ENCODE assay signal across 2 cellular contexts in the genomic region with DNA sequence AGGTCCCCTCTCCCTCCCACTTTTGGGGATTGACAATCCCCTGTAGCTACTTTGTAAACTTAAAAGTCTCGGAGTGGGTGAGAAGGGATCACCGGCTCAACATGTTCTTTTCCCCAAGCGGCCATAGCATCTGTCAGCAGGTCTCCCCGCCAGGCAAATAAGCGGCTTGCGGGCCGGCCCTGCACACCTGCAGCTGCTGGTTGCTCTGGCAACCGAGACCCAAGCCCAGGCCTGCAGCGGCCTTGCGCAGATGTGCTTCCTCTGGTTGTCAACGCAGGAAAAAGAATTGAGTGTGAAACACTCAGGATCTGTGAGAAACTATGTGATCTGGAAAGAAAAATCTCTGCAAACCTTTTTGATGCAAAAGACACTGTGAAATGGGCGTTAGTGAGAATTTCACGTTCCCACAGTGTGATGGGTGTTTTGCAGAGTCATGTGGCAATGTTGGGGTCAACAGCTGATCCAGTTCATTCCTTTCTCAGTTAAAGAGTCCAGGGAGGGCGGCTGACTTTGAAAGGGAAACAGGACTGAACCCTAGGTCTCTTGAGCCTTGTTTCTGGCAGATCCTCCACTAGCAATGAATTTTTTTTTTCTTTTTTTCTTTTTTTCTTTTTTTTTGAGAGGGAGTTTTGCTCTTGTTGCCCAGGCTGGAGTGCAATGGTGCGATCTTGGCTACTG.
TF ChIP-seq lines count a peak whose summit lies in the region.

No MANE protein-coding gene starts in this region.

TF ChIP-seq in GM12878, 131 proteins besides CTCF, POLR2A, EP300 and RAD21 (continued from another document and continues in another):
- TF ChIP-seq, protein P1, sequence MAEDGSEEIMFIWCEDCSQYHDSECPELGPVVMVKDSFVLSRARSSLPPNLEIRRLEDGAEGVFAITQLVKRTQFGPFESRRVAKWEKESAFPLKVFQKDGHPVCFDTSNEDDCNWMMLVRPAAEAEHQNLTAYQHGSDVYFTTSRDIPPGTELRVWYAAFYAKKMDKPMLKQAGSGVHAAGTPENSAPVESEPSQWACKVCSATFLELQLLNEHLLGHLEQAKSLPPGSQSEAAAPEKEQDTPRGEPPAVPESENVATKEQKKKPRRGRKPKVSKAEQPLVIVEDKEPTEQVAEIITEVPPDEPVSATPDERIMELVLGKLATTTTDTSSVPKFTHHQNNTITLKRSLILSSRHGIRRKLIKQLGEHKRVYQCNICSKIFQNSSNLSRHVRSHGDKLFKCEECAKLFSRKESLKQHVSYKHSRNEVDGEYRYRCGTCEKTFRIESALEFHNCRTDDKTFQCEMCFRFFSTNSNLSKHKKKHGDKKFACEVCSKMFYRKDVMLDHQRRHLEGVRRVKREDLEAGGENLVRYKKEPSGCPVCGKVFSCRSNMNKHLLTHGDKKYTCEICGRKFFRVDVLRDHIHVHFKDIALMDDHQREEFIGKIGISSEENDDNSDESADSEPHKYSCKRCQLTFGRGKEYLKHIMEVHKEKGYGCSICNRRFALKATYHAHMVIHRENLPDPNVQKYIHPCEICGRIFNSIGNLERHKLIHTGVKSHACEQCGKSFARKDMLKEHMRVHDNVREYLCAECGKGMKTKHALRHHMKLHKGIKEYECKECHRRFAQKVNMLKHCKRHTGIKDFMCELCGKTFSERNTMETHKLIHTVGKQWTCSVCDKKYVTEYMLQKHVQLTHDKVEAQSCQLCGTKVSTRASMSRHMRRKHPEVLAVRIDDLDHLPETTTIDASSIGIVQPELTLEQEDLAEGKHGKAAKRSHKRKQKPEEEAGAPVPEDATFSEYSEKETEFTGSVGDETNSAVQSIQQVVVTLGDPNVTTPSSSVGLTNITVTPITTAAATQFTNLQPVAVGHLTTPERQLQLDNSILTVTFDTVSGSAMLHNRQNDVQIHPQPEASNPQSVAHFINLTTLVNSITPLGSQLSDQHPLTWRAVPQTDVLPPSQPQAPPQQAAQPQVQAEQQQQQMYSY (CRISPR knock-in tag; IDR thresholded peaks at IDR 0.05): no peak
- TF ChIP-seq SP1 (IDR thresholded peaks at IDR 0.05; ENCODE audit: low read depth, low read length): peak; percentile 34
- no peak for TF ChIP-seq STAT3 (IDR thresholded peaks at IDR 0.05; ENCODE audit: low read depth, low read length)
- TF ChIP-seq RFX5 (IDR thresholded peaks at IDR 0.05; ENCODE audit: low read depth, low read length): no peak
- TF ChIP-seq, protein P2, sequence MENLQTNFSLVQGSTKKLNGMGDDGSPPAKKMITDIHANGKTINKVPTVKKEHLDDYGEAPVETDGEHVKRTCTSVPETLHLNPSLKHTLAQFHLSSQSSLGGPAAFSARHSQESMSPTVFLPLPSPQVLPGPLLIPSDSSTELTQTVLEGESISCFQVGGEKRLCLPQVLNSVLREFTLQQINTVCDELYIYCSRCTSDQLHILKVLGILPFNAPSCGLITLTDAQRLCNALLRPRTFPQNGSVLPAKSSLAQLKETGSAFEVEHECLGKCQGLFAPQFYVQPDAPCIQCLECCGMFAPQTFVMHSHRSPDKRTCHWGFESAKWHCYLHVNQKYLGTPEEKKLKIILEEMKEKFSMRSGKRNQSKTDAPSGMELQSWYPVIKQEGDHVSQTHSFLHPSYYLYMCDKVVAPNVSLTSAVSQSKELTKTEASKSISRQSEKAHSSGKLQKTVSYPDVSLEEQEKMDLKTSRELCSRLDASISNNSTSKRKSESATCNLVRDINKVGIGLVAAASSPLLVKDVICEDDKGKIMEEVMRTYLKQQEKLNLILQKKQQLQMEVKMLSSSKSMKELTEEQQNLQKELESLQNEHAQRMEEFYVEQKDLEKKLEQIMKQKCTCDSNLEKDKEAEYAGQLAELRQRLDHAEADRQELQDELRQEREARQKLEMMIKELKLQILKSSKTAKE (IDR thresholded peaks at IDR 0.05; ENCODE audit: low read depth, poor library complexity, severe bottlenecking): peak; percentile 78
- TF ChIP-seq, protein P3, sequence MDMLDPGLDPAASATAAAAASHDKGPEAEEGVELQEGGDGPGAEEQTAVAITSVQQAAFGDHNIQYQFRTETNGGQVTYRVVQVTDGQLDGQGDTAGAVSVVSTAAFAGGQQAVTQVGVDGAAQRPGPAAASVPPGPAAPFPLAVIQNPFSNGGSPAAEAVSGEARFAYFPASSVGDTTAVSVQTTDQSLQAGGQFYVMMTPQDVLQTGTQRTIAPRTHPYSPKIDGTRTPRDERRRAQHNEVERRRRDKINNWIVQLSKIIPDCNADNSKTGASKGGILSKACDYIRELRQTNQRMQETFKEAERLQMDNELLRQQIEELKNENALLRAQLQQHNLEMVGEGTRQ (IDR thresholded peaks at IDR 0.05; ENCODE audit: borderline replicate concordance, low read depth, low read length): no peak
- TF ChIP-seq EED (IDR thresholded peaks at IDR 0.05; ENCODE audit: low read depth): no peak
- no peak for TF ChIP-seq CHD2 (IDR thresholded peaks at IDR 0.05; ENCODE audit: borderline replicate concordance, low read depth, low read length)
- no peak for TF ChIP-seq FOS (IDR thresholded peaks at IDR 0.05; ENCODE audit: borderline replicate concordance, extremely low read depth, insufficient read length)
- no peak for TF ChIP-seq WRNIP1 (IDR thresholded peaks at IDR 0.05; ENCODE audit: borderline replicate concordance, low read depth, low read length)
- peak; percentile 57 for TF ChIP-seq RAD51 (IDR thresholded peaks at IDR 0.05)
- no peak for TF ChIP-seq HDAC6 (IDR thresholded peaks at IDR 0.05; ENCODE audit: unreplicated experiment)
- peak; percentile 93; the same call in 2 of the 3 replicates for TF ChIP-seq POU2F2 (IDR thresholded peaks at IDR 0.05; ENCODE audit: borderline replicate concordance, low read depth, low read length)
- no peak for TF ChIP-seq NR2C2 (IDR thresholded peaks at IDR 0.05; ENCODE audit: borderline replicate concordance, control insufficient read depth, insufficient read length, low read depth)
- TF ChIP-seq NR2F1 (conservative IDR thresholded peaks at IDR 0.05): peak; percentile 44
- TF ChIP-seq, protein P4, sequence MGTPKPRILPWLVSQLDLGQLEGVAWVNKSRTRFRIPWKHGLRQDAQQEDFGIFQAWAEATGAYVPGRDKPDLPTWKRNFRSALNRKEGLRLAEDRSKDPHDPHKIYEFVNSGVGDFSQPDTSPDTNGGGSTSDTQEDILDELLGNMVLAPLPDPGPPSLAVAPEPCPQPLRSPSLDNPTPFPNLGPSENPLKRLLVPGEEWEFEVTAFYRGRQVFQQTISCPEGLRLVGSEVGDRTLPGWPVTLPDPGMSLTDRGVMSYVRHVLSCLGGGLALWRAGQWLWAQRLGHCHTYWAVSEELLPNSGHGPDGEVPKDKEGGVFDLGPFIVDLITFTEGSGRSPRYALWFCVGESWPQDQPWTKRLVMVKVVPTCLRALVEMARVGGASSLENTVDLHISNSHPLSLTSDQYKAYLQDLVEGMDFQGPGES (IDR thresholded peaks at IDR 0.05): no peak
- TF ChIP-seq, protein P5, sequence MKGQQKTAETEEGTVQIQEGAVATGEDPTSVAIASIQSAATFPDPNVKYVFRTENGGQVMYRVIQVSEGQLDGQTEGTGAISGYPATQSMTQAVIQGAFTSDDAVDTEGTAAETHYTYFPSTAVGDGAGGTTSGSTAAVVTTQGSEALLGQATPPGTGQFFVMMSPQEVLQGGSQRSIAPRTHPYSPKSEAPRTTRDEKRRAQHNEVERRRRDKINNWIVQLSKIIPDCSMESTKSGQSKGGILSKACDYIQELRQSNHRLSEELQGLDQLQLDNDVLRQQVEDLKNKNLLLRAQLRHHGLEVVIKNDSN (IDR thresholded peaks at IDR 0.05; ENCODE audit: borderline replicate concordance, extremely low read length, insufficient read depth, low read depth, low read length): no peak
- peak; percentile 96 for TF ChIP-seq TCF12 (IDR thresholded peaks at IDR 0.05; ENCODE audit: low read depth, low read length)
- no peak for TF ChIP-seq HDAC2 (IDR thresholded peaks at IDR 0.05)
- no peak for TF ChIP-seq TARDBP (IDR thresholded peaks at IDR 0.05; ENCODE audit: borderline replicate concordance)
- no peak for TF ChIP-seq BRCA1 (IDR thresholded peaks at IDR 0.05; ENCODE audit: low read depth, low read length)

TF ChIP-seq in HepG2, 621 proteins besides CTCF, POLR2A, EP300 and RAD21 (continued from another document):
- TF ChIP-seq, protein P6, sequence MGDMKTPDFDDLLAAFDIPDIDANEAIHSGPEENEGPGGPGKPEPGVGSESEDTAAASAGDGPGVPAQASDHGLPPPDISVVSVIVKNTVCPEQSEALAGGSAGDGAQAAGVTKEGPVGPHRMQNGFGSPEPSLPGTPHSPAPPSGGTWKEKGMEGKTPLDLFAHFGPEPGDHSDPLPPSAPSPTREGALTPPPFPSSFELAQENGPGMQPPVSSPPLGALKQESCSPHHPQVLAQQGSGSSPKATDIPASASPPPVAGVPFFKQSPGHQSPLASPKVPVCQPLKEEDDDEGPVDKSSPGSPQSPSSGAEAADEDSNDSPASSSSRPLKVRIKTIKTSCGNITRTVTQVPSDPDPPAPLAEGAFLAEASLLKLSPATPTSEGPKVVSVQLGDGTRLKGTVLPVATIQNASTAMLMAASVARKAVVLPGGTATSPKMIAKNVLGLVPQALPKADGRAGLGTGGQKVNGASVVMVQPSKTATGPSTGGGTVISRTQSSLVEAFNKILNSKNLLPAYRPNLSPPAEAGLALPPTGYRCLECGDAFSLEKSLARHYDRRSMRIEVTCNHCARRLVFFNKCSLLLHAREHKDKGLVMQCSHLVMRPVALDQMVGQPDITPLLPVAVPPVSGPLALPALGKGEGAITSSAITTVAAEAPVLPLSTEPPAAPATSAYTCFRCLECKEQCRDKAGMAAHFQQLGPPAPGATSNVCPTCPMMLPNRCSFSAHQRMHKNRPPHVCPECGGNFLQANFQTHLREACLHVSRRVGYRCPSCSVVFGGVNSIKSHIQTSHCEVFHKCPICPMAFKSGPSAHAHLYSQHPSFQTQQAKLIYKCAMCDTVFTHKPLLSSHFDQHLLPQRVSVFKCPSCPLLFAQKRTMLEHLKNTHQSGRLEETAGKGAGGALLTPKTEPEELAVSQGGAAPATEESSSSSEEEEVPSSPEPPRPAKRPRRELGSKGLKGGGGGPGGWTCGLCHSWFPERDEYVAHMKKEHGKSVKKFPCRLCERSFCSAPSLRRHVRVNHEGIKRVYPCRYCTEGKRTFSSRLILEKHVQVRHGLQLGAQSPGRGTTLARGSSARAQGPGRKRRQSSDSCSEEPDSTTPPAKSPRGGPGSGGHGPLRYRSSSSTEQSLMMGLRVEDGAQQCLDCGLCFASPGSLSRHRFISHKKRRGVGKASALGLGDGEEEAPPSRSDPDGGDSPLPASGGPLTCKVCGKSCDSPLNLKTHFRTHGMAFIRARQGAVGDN (CRISPR knock-in tag; IDR thresholded peaks at IDR 0.05): peak; percentile 60; the same call in 1 of the 2 replicates
- TF ChIP-seq ZFX (CRISPR knock-in tag; IDR thresholded peaks at IDR 0.05; ENCODE audit: low read depth) (0 out of 2 replicates have a peak, but pooled peaks have one; percentile 25), MAFF (IDR thresholded peaks at IDR 0.05; ENCODE audit: low read depth, low read length) (peak; percentile 29; the same call in 1 of the 2 replicates)
- TF ChIP-seq, protein P7, sequence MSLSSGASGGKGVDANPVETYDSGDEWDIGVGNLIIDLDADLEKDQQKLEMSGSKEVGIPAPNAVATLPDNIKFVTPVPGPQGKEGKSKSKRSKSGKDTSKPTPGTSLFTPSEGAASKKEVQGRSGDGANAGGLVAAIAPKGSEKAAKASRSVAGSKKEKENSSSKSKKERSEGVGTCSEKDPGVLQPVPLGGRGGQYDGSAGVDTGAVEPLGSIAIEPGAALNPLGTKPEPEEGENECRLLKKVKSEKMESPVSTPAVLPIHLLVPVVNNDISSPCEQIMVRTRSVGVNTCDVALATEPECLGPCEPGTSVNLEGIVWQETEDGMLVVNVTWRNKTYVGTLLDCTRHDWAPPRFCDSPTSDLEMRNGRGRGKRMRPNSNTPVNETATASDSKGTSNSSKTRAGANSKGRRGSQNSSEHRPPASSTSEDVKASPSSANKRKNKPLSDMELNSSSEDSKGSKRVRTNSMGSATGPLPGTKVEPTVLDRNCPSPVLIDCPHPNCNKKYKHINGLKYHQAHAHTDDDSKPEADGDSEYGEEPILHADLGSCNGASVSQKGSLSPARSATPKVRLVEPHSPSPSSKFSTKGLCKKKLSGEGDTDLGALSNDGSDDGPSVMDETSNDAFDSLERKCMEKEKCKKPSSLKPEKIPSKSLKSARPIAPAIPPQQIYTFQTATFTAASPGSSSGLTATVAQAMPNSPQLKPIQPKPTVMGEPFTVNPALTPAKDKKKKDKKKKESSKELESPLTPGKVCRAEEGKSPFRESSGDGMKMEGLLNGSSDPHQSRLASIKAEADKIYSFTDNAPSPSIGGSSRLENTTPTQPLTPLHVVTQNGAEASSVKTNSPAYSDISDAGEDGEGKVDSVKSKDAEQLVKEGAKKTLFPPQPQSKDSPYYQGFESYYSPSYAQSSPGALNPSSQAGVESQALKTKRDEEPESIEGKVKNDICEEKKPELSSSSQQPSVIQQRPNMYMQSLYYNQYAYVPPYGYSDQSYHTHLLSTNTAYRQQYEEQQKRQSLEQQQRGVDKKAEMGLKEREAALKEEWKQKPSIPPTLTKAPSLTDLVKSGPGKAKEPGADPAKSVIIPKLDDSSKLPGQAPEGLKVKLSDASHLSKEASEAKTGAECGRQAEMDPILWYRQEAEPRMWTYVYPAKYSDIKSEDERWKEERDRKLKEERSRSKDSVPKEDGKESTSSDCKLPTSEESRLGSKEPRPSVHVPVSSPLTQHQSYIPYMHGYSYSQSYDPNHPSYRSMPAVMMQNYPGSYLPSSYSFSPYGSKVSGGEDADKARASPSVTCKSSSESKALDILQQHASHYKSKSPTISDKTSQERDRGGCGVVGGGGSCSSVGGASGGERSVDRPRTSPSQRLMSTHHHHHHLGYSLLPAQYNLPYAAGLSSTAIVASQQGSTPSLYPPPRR (CRISPR knock-in tag; IDR thresholded peaks at IDR 0.05; ENCODE audit: borderline replicate concordance): 0 out of 2 replicates have a peak, but pooled peaks have one; percentile 13
- TF ChIP-seq, protein P8, sequence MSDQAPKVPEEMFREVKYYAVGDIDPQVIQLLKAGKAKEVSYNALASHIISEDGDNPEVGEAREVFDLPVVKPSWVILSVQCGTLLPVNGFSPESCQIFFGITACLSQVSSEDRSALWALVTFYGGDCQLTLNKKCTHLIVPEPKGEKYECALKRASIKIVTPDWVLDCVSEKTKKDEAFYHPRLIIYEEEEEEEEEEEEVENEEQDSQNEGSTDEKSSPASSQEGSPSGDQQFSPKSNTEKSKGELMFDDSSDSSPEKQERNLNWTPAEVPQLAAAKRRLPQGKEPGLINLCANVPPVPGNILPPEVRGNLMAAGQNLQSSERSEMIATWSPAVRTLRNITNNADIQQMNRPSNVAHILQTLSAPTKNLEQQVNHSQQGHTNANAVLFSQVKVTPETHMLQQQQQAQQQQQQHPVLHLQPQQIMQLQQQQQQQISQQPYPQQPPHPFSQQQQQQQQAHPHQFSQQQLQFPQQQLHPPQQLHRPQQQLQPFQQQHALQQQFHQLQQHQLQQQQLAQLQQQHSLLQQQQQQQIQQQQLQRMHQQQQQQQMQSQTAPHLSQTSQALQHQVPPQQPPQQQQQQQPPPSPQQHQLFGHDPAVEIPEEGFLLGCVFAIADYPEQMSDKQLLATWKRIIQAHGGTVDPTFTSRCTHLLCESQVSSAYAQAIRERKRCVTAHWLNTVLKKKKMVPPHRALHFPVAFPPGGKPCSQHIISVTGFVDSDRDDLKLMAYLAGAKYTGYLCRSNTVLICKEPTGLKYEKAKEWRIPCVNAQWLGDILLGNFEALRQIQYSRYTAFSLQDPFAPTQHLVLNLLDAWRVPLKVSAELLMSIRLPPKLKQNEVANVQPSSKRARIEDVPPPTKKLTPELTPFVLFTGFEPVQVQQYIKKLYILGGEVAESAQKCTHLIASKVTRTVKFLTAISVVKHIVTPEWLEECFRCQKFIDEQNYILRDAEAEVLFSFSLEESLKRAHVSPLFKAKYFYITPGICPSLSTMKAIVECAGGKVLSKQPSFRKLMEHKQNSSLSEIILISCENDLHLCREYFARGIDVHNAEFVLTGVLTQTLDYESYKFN (CRISPR knock-in tag; conservative IDR thresholded peaks at IDR 0.05): 0 out of 2 replicates have a peak, but pooled peaks have one; percentile 22
